ENCODE assay signal across 1 cellular context in genomic region chr7:148987010-148987750, GRCh38.
A peak's percentile ranks its signal among the peaks of the same experiment; 100 is the strongest.
TF ChIP-seq lines count a peak whose summit lies in the region.

No MANE protein-coding gene starts in this region.

TF ChIP-seq in K562, 482 proteins besides CTCF, POLR2A, EP300 and RAD21 (continued from another document and continues in another):
- TF ChIP-seq ZBTB26 (CRISPR knock-in tag; IDR thresholded peaks at IDR 0.05) (no peak; the same call in 1 of the 2 replicates), GABPA (tag; conservative IDR thresholded peaks at IDR 0.05; ENCODE audit: low read depth) (peak; percentile 41), MBD1 (CRISPR knock-in tag; IDR thresholded peaks at IDR 0.05) (no peak), NRF1 (conservative IDR thresholded peaks at IDR 0.05 in 1 of 2, IDR thresholded peaks at IDR 0.05 in 1 of 2) (peak; percentile 81 to 84), E4F1 (CRISPR knock-in tag; IDR thresholded peaks at IDR 0.05; ENCODE audit: borderline replicate concordance) (no peak), RNF2 (IDR thresholded peaks at IDR 0.05) (0 out of 2 replicates have a peak, but pooled peaks have one; percentile 44), TAL1 (IDR thresholded peaks at IDR 0.05) (no peak; the same call in 1 of the 2 replicates), TBL1XR1 (IDR thresholded peaks at IDR 0.05; ENCODE audit: low read length in 2 of 2) (peak; percentile 69 to 88; a peak in 2 of 4 replicates), ZFP30 (CRISPR knock-in tag; IDR thresholded peaks at IDR 0.05; ENCODE audit: borderline replicate concordance) (peak; percentile 32; the same call in 1 of the 2 replicates), ZNF41 (CRISPR knock-in tag; conservative IDR thresholded peaks at IDR 0.05) (no peak), HMG20A (CRISPR knock-in tag; conservative IDR thresholded peaks at IDR 0.05) (peak; percentile 51; the same call in 1 of the 2 replicates), ARID4B (CRISPR knock-in tag; IDR thresholded peaks at IDR 0.05) (0 out of 2 replicates have a peak, but pooled peaks have one; percentile 4), NFATC3 (IDR thresholded peaks at IDR 0.05) (peak; percentile 87), MBD2 (IDR thresholded peaks at IDR 0.05; ENCODE audit: borderline replicate concordance, low read depth) (0 out of 2 replicates have a peak, but pooled peaks have one; percentile 55), ZEB2 (IDR thresholded peaks at IDR 0.05) (no peak), ZNF277 (CRISPR knock-in tag; IDR thresholded peaks at IDR 0.05; ENCODE audit: borderline replicate concordance) (no peak), SMARCC2 (IDR thresholded peaks at IDR 0.05; ENCODE audit: low read depth) (peak; percentile 38; the same call in 1 of the 2 replicates), SOX6 (IDR thresholded peaks at IDR 0.05) (peak; percentile 74), NONO (IDR thresholded peaks at IDR 0.05; ENCODE audit: low read depth in 2 of 2, low read length in 1 of 2) (peak in 1 of 2 experiments; percentile 31; a peak in 1 of 4 replicates), NFXL1 (CRISPR knock-in tag; IDR thresholded peaks at IDR 0.05) (peak; percentile 71; the same call in 1 of the 2 replicates), ZNF589 (CRISPR knock-in tag; IDR thresholded peaks at IDR 0.05; ENCODE audit: low read depth) (no peak), BRF2 (IDR thresholded peaks at IDR 0.05; ENCODE audit: borderline replicate concordance, insufficient read depth, insufficient read length) (peak; percentile 87), TFAP4 (CRISPR knock-in tag; IDR thresholded peaks at IDR 0.05; ENCODE audit: borderline replicate concordance) (peak; percentile 59; the same call in 1 of the 2 replicates), ZNF232 (CRISPR knock-in tag; IDR thresholded peaks at IDR 0.05) (no peak), SIN3B (IDR thresholded peaks at IDR 0.05; ENCODE audit: low read depth) (0 out of 2 replicates have a peak, but pooled peaks have one; percentile 24), RBM22 (IDR thresholded peaks at IDR 0.05; ENCODE audit: low read depth, low read length, poor library complexity, severe bottlenecking) (no peak), YY1 (IDR thresholded peaks at IDR 0.05; ENCODE audit: borderline replicate concordance in 1 of 3, control insufficient read depth in 1 of 3, extremely low read depth in 1 of 3, insufficient read depth in 3 of 3, insufficient read length in 1 of 3, insufficient replicate concordance in 2 of 3, low read depth in 1 of 3, low read length in 2 of 3) (peak in 1 of 3 experiments; percentile 5), SP2 (IDR thresholded peaks at IDR 0.05; ENCODE audit: extremely low read depth, low read depth, low read length, poor library complexity, severe bottlenecking) (peak; percentile 26), ZNF512 (tag; IDR thresholded peaks at IDR 0.05) (no peak; the same call in 1 of the 2 replicates), BRD9 (IDR thresholded peaks at IDR 0.05; ENCODE audit: low read depth, partially characterized antibody) (peak; percentile 97)
